20 cellular contexts compared by ENCODE assay signal in the genomic region with DNA sequence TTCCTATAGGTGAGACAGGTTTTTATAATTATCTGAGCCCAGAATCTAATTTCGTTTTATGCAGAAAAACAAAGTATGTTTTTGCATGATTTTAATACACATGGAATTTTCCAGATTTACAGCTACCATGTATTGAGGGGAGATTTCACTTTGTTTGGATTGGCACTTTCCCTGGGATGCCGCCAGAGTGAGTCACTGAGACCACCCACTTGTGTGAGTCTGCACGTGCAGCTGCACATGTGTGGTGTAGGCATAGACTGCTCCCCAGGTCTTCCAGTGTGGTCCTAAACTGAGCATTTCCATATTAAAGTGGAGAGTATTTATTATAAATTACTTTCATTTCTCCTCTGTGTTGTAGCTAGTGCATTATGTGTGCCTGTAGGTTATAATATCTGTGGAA.
DNase-seq lines count a peak whose midpoint lies in the region; ATAC-seq, FAIRE-seq and TF ChIP-seq lines count a peak whose summit lies in the region.
"Had no signal": no experiment of that assay in that cellular context is flagged by ENCODE, and none has a peak within 500 bp of the region (broad histone marks: within the 10 kb centered on the region; RNA-seq: fewer than 3 reads in every experiment).

No MANE protein-coding gene starts in this region.

- no peaks in the 10 kb centered on the region for H3K9me1 ChIP-seq in endothelial cell of umbilical vein (replicated peaks; ENCODE audit: control insufficient read depth, extremely low read depth, insufficient read depth, low read length)

- peaks cover 36% of the 10 kb centered on the region for H3K4me1 Mint-ChIP-seq in nephron
- H3K4me1 Mint-ChIP-seq: T-cell had no signal

- intact Hi-C loops in endothelial cell of umbilical vein (cut with micrococcal nuclease), result no loop called here
- intact Hi-C loops in colonic mucosa (cut with DNase I), result no loop called here

- H4K20me1 ChIP-seq in endothelial cell of umbilical vein (replicated peaks; ENCODE audit: control insufficient read depth, extremely low read depth, insufficient read depth, low read length), result no peaks in the 10 kb centered on the region

- H3K9ac ChIP-seq in endothelial cell of umbilical vein (replicated peaks; ENCODE audit: extremely low read depth, insufficient read depth, low read length) (no peak overlapping the region), colonic mucosa (ENCODE audit: low read depth in 2 of 2, low read length in 2 of 2) (no peak overlapping the region)

- CTCF ChIA-PET in endothelial cell of umbilical vein (lab: Charles Lee), result interaction anchor here (1.4 to 1.6 kb wide), 2 partner anchors 10 to 16 kb away, joined by 3 to 5 read pairs; no protein-coding TSS in a partner anchor

- no peak overlapping the region for H3K4me2 ChIP-seq in endothelial cell of umbilical vein (ENCODE audit: insufficient read depth, low read length)

- no peaks in the 10 kb centered on the region for H3K36me3 Mint-ChIP-seq in nephron (ENCODE audit: low read depth)
- H3K36me3 Mint-ChIP-seq: activated CD4-positive, alpha-beta memory T cell treated with anti-CD3 and anti-CD28 coated beads for 36 hours; T-cell had no signal

- no peak overlapping the region for H2AFZ ChIP-seq in endothelial cell of umbilical vein (ENCODE audit: low read depth, low read length)

- no peaks in the 10 kb centered on the region for H3K36me3 ChIP-seq in SJCRH30
- H3K36me3 ChIP-seq in endothelial cell of umbilical vein (ENCODE audit: control insufficient read depth in 2 of 2, extremely low read depth in 1 of 2, insufficient read depth in 2 of 2, low read length in 2 of 2), result no peaks in the 10 kb centered on the region
- no peaks in the 10 kb centered on the region for H3K36me3 ChIP-seq in colonic mucosa
- H3K36me3 ChIP-seq: gastrocnemius medialis, neutrophil had no signal

- no peaks in the 10 kb centered on the region for H3K79me2 ChIP-seq in endothelial cell of umbilical vein (ENCODE audit: control insufficient read depth, insufficient read depth, low read length)

- H3K4me1 ChIP-seq in SJCRH30 (peaks cover 37% of the 10 kb centered on the region), endothelial cell of umbilical vein (ENCODE audit: control insufficient read depth, extremely low read depth, insufficient read depth, low read length) (peaks cover 34% of the 10 kb centered on the region), colonic mucosa (no peaks in the 10 kb centered on the region)
- H3K4me1 ChIP-seq: gastrocnemius medialis had no signal

- no peaks in the 10 kb centered on the region for H3K9me3 Mint-ChIP-seq in nephron
- H3K9me3 Mint-ChIP-seq: activated CD4-positive, alpha-beta memory T cell treated with anti-CD3 and anti-CD28 coated beads for 36 hours; T-cell had no signal

- POLR2A ChIA-PET in endothelial cell of umbilical vein (lab: Charles Lee), result no interaction called here

- H3K9me3 ChIP-seq in SJCRH30 (replicated peaks) (no peaks in the 10 kb centered on the region), endothelial cell of umbilical vein (replicated peaks; ENCODE audit: control insufficient read depth, insufficient read depth, low read length) (no peaks in the 10 kb centered on the region), colonic mucosa (no peaks in the 10 kb centered on the region)
- H3K9me3 ChIP-seq: gastrocnemius medialis, neutrophil had no signal

- DNase-seq in EL, result peak; percentile 78
- DNase-seq in SJCRH30, result peak; percentile 85 to 91
- DNase-seq in endothelial cell of umbilical vein (ENCODE audit: low read depth, low spot score), result peak; percentile 91
- DNase-seq in NCI-H1436 treated with DMSO at 0.1 percent for 48 hours (lab: John Stamatoyannopoulos, UW), result no peak
- no peak for DNase-seq in kidney glomerular epithelial cell (lab: John Stamatoyannopoulos, UW)
- no peak for DNase-seq in colonic mucosa
- DNase-seq: activated CD4-positive, alpha-beta memory T cell treated with anti-CD3 and anti-CD28 coated beads for 36 hours; activated T-cell treated with anti-CD3 and anti-CD28 coated beads for 4 hours; DND-41; gastrocnemius medialis; NCI-H1417 treated with DMSO at 0.1 percent for 48 hours; NCI-H2171; NCI-H526; retina; T-cell had no signal

- BruUV-seq in endothelial cell of umbilical vein (replicated peaks; lab: Mats Ljungman, UMichigan), result no TSS peak

- H3K27ac Mint-ChIP-seq in nephron, result peak overlapping the region in 2 of 3 experiments; percentile 38 to 47
- H3K27ac Mint-ChIP-seq: activated CD4-positive, alpha-beta memory T cell treated with anti-CD3 and anti-CD28 coated beads for 36 hours; T-cell had no signal

- dilution Hi-C loops in endothelial cell of umbilical vein (cut with MboI; ENCODE audit: extremely low pct_ligation_motif_present, low sequenced_read_pairs), result no loop called here

- H3K27me3 Mint-ChIP-seq in nephron (ENCODE audit: low read depth), result no peaks in the 10 kb centered on the region
- H3K27me3 Mint-ChIP-seq: activated CD4-positive, alpha-beta memory T cell treated with anti-CD3 and anti-CD28 coated beads for 36 hours had no signal

- ATAC-seq in HG03521 (IDR thresholded peaks at IDR 0.05; ENCODE audit: unreplicated experiment), result no peak
- ATAC-seq: gastrocnemius medialis, left lobe of liver, T-cell had no signal

- H3K4me3 Mint-ChIP-seq in nephron, result no peak overlapping the region
- H3K4me3 Mint-ChIP-seq: activated CD4-positive, alpha-beta memory T cell treated with anti-CD3 and anti-CD28 coated beads for 36 hours; T-cell had no signal

- H3K4me3 ChIP-seq in SJCRH30, result no peak overlapping the region
- H3K4me3 ChIP-seq in endothelial cell of umbilical vein (replicated peaks in 1 of 3; ENCODE audit: insufficient read depth in 1 of 3, low read depth in 1 of 3, low read length in 3 of 3), result no peak overlapping the region
- no peak overlapping the region for H3K4me3 ChIP-seq in colonic mucosa
- H3K4me3 ChIP-seq: gastrocnemius medialis had no signal

- FAIRE-seq in endothelial cell of umbilical vein (lab: Jason Lieb, UNC), result peak; percentile 79

- no peak for TF ChIP-seq POLR2A in endothelial cell of umbilical vein (IDR thresholded peaks at IDR 0.05; ENCODE audit: low read depth, low read length)

- no peak for TF ChIP-seq CTCF in endothelial cell of umbilical vein (IDR thresholded peaks at IDR 0.05; ENCODE audit: extremely low read depth in 1 of 2, insufficient read depth in 1 of 2, low read depth in 1 of 2, low read length in 2 of 2)
- TF ChIP-seq CTCF in nephron (IDR thresholded peaks at IDR 0.05; ENCODE audit: unreplicated experiment in 3 of 3), result no peak
- TF ChIP-seq CTCF in colonic mucosa (IDR thresholded peaks at IDR 0.05), result no peak

- H3K27ac ChIP-seq in SJCRH30 (peak overlapping the region; percentile 48), endothelial cell of umbilical vein (ENCODE audit: insufficient read depth, low read depth, low read length) (no peak overlapping the region), colonic mucosa (no peak overlapping the region)
- H3K27ac ChIP-seq: gastrocnemius medialis, neutrophil, VCaP had no signal

- no peaks in the 10 kb centered on the region for H3K27me3 ChIP-seq in SJCRH30
- H3K27me3 ChIP-seq in endothelial cell of umbilical vein (ENCODE audit: control insufficient read depth in 2 of 2, insufficient read depth in 2 of 2, low read length in 2 of 2), result no peaks in the 10 kb centered on the region
- H3K27me3 ChIP-seq in colonic mucosa, result no peaks in the 10 kb centered on the region
- H3K27me3 ChIP-seq: gastrocnemius medialis, neutrophil had no signal

TF ChIP-seq in endothelial cell of umbilical vein, 7 proteins besides CTCF, POLR2A, EP300 and RAD21:
- no peak for TF ChIP-seq GATA2 (IDR thresholded peaks at IDR 0.05; ENCODE audit: insufficient read depth, insufficient read length, low read depth, low read length)
- peak; percentile 25 for TF ChIP-seq MYC (IDR thresholded peaks at IDR 0.05; ENCODE audit: low read depth, low read length)
- TF ChIP-seq POLR2AphosphoS5 (IDR thresholded peaks at IDR 0.05; ENCODE audit: insufficient read depth, low read depth, low read length), result no peak
- peak; percentile 21 for TF ChIP-seq JUN (IDR thresholded peaks at IDR 0.05; ENCODE audit: borderline replicate concordance, insufficient read depth, insufficient read length, low read depth)
- peak; percentile 70 for TF ChIP-seq FOS (IDR thresholded peaks at IDR 0.05; ENCODE audit: borderline replicate concordance, insufficient read depth, low read length)
- TF ChIP-seq MAX (IDR thresholded peaks at IDR 0.05; ENCODE audit: insufficient read depth, insufficient read length), result peak; percentile 68
- TF ChIP-seq EZH2 (IDR thresholded peaks at IDR 0.05; ENCODE audit: borderline replicate concordance, low read depth, low read length, severe bottlenecking), result no peak

Comparison
In these comparisons a context has a peak if more than half of its experiments do, and no peak if none do; other contexts are left out.
1. DNase-seq: peak in EL (single experiment), SJCRH30 (2 of 2) and endothelial cell of umbilical vein (single experiment); none in NCI-H1436 treated with DMSO at 0.1 percent for 48 hours (single experiment), kidney glomerular epithelial cell (single experiment) and colonic mucosa (single experiment).